ENCODE assay signal across 25 cellular contexts in genomic region chr1:91741906-91742305, GRCh38.
DNase-seq lines count a peak whose midpoint lies in the region; ATAC-seq, FAIRE-seq and TF ChIP-seq lines count a peak whose summit lies in the region.
"Had no signal": no experiment of that assay in that cellular context is flagged by ENCODE, and none has a peak within 500 bp of the region (broad histone marks: within the 10 kb centered on the region; RNA-seq: fewer than 3 reads in every experiment).

No MANE protein-coding gene starts in this region.

- H3K27me3 ChIP-seq in HepG2 (ENCODE audit: control insufficient read depth in 1 of 2, insufficient read depth in 2 of 2, low read length in 2 of 2) (no peaks in the 10 kb centered on the region), right lobe of liver (no peaks in the 10 kb centered on the region), vagina (no peaks in the 10 kb centered on the region)
- H3K27me3 ChIP-seq: BLaER1 treated with 17β-estradiol and CSF1 and Interleukin-3, amounts not matched to agents 10 nM and 100 nM; upper lobe of right lung had no signal

- peak overlapping the region; percentile 50 to 57 for H3K27ac Mint-ChIP-seq in effector memory CD8-positive, alpha-beta T cell
- peak overlapping the region; percentile 9 for H3K27ac Mint-ChIP-seq in neural crest cell (ENCODE audit: unreplicated experiment)
- H3K27ac Mint-ChIP-seq: activated naive CD8-positive, alpha-beta T cell treated with anti-CD3 and anti-CD28 coated beads, Interleukin-2, amount 10 ng/mL, durations not matched to agents 7 days and 5 days had no signal

- H3K9ac ChIP-seq in HepG2 (ENCODE audit: insufficient read depth, low read depth, low read length) = no peak overlapping the region
- H3K9ac ChIP-seq: BLaER1 treated with 17β-estradiol and CSF1 and Interleukin-3, amounts not matched to agents 10 nM and 100 nM; KMS-11 had no signal

- CTCF ChIA-PET in HepG2 (lab: Yijun Ruan, JAX; ENCODE audit: low intra/inter-chr PET ratio, low total read pairs) = no interaction called here

- intact Hi-C loops in HepG2 (cut with micrococcal nuclease; ENCODE audit: unreplicated experiment) (no loop called here), right lobe of liver (cut with DNase I) (no loop called here), vagina (cut with DNase I) (loop anchor here (10.0 kb wide), 1 partner anchor 143 kb away; the partner anchor contains the start of gene TGFBR3)

- in situ Hi-C loops in HepG2 (cut with HindIII; ENCODE audit: extremely low pct_ligation_motif_present, low pct_unique_long_range_greater_than_20kb) = no loop called here

- no peak for DNase-seq in HepG2 (ENCODE audit: low spot score)
- DNase-seq in right lobe of liver = no peak
- no peak for DNase-seq in effector memory CD8-positive, alpha-beta T cell
- DNase-seq in neural crest cell (ENCODE audit: low read depth, low spot score) = no peak
- peak in 1 of 2 donors; percentile 85 for DNase-seq in vagina (ENCODE audit: extremely low spot score in 2 of 2)
- DNase-seq in NCI-H2107 treated with DMSO at 0.1 percent for 48 hours (lab: John Stamatoyannopoulos, UW; ENCODE audit: unreplicated experiment) = no peak
- DNase-seq: activated effector memory CD4-positive, alpha-beta T cell treated with anti-CD3 and anti-CD28 coated beads, Interleukin-2, amount 50 U/mL, for 16 hours; activated naive CD8-positive, alpha-beta T cell treated with anti-CD3 and anti-CD28 coated beads, Interleukin-2, amount 10 ng/mL, durations not matched to agents 7 days and 5 days; activated T-cell treated with anti-CD3 and anti-CD28 coated beads for 4 hours; cerebellar nuclear complex; COR-L47; DMS79; GF-D8; head of caudate nucleus; NCI-H1417; NCI-H2107; psoas muscle; SHP77; upper lobe of right lung had no signal

- no peak overlapping the region for H3K4me3 Mint-ChIP-seq in effector memory CD8-positive, alpha-beta T cell
- H3K4me3 Mint-ChIP-seq in neural crest cell = no peak overlapping the region
- H3K4me3 Mint-ChIP-seq: activated naive CD8-positive, alpha-beta T cell treated with anti-CD3 and anti-CD28 coated beads, Interleukin-2, amount 10 ng/mL, durations not matched to agents 7 days and 5 days had no signal

- ATAC-seq in HepG2 (no peak), right lobe of liver (no peak), GM19395 (IDR thresholded peaks at IDR 0.05; ENCODE audit: unreplicated experiment) (no peak), GM18519 (IDR thresholded peaks at IDR 0.05; ENCODE audit: low FRiP score, unreplicated experiment) (no peak)
- no peak for ATAC-seq in effector memory CD8-positive, alpha-beta T cell (replicated peaks)
- ATAC-seq: psoas muscle, upper lobe of right lung had no signal

- H3K9me3 Mint-ChIP-seq in effector memory CD8-positive, alpha-beta T cell = peaks cover 0 to 2% of the 10 kb centered on the region in 2 donors
- H3K9me3 Mint-ChIP-seq in neural crest cell = peaks cover 13% of the 10 kb centered on the region

- no peaks in the 10 kb centered on the region for H3K9me3 ChIP-seq in HepG2 (ENCODE audit: low read length)
- H3K9me3 ChIP-seq in right lobe of liver = no peaks in the 10 kb centered on the region
- no peaks in the 10 kb centered on the region for H3K9me3 ChIP-seq in vagina
- H3K9me3 ChIP-seq: psoas muscle, upper lobe of right lung had no signal

- no peak for TF ChIP-seq CTCF in HepG2 (CRISPR knock-in tag; IDR thresholded peaks at IDR 0.05)
- TF ChIP-seq CTCF in right lobe of liver (IDR thresholded peaks at IDR 0.05) = no peak
- no peak for TF ChIP-seq CTCF in neural crest cell (conservative IDR thresholded peaks at IDR 0.05)
- no peak for TF ChIP-seq CTCF in vagina (IDR thresholded peaks at IDR 0.05)

- peaks cover 52% of the 10 kb centered on the region for H3K79me2 ChIP-seq in HepG2 (ENCODE audit: insufficient read depth, low read length)

- H2AFZ ChIP-seq in HepG2 (ENCODE audit: low read length) = no peak overlapping the region

- TF ChIP-seq EP300 in HepG2 (IDR thresholded peaks at IDR 0.05; ENCODE audit: low read depth in 2 of 2, low read length in 2 of 2) = no peak
- no peak for TF ChIP-seq EP300 in HepG2 (CRISPR knock-in tag; IDR thresholded peaks at IDR 0.05; ENCODE audit: borderline replicate concordance)

- H3K36me3 ChIP-seq in HepG2 (replicated peaks in 1 of 2; ENCODE audit: control insufficient read depth in 1 of 2, insufficient read depth in 2 of 2, low read length in 2 of 2) = peaks cover 17 to 54% of the 10 kb centered on the region in 2 experiments
- H3K36me3 ChIP-seq in right lobe of liver = no peaks in the 10 kb centered on the region
- peaks cover 0 to 12% of the 10 kb centered on the region in 2 donors for H3K36me3 ChIP-seq in vagina
- H3K36me3 ChIP-seq: upper lobe of right lung had no signal

- POLR2A ChIA-PET in HepG2 (lab: Yijun Ruan, JAX) = no interaction called here

- H3K4me3 ChIP-seq in HepG2 (replicated peaks in 1 of 3; ENCODE audit: insufficient read depth in 1 of 3, low read depth in 2 of 3, low read length in 3 of 3) (no peak overlapping the region), right lobe of liver (no peak overlapping the region), vagina (no peak overlapping the region)
- H3K4me3 ChIP-seq: BLaER1 treated with 17β-estradiol and CSF1 and Interleukin-3, amounts not matched to agents 10 nM and 100 nM; psoas muscle; skin epidermis; upper lobe of right lung had no signal

- no peak for TF ChIP-seq RAD21 in HepG2 (CRISPR knock-in tag; IDR thresholded peaks at IDR 0.05)

- peaks cover 26% of the 10 kb centered on the region for H4K20me1 ChIP-seq in HepG2 (ENCODE audit: insufficient read depth, low read length)
- H4K20me1 ChIP-seq: BLaER1 treated with 17β-estradiol and CSF1 and Interleukin-3, amounts not matched to agents 10 nM and 100 nM had no signal

- H3K36me3 Mint-ChIP-seq in effector memory CD8-positive, alpha-beta T cell (ENCODE audit: insufficient read depth) = peaks cover 18% of the 10 kb centered on the region
- peaks cover 49% of the 10 kb centered on the region for H3K36me3 Mint-ChIP-seq in neural crest cell (ENCODE audit: low read depth)

- no peak overlapping the region for H3K4me2 ChIP-seq in HepG2 (ENCODE audit: low read depth, low read length)
- H3K4me2 ChIP-seq: BLaER1 treated with 17β-estradiol and CSF1 and Interleukin-3, amounts not matched to agents 10 nM and 100 nM; KMS-11 had no signal

- peaks cover 21 to 56% of the 10 kb centered on the region in 2 donors for H3K4me1 Mint-ChIP-seq in effector memory CD8-positive, alpha-beta T cell (ENCODE audit: low read depth in 2 of 2)
- peaks cover 13% of the 10 kb centered on the region for H3K4me1 Mint-ChIP-seq in neural crest cell
- H3K4me1 Mint-ChIP-seq: activated naive CD8-positive, alpha-beta T cell treated with anti-CD3 and anti-CD28 coated beads, Interleukin-2, amount 10 ng/mL, durations not matched to agents 7 days and 5 days had no signal

- TF ChIP-seq POLR2A in HepG2 (IDR thresholded peaks at IDR 0.05; ENCODE audit: insufficient read depth in 1 of 2, low read depth in 2 of 2, low read length in 2 of 2) (no peak), right lobe of liver (IDR thresholded peaks at IDR 0.05) (no peak), vagina (IDR thresholded peaks at IDR 0.05) (no peak)

- no peaks in the 10 kb centered on the region for H3K27me3 Mint-ChIP-seq in effector memory CD8-positive, alpha-beta T cell
- H3K27me3 Mint-ChIP-seq in neural crest cell (ENCODE audit: low read depth) = no peaks in the 10 kb centered on the region

- no peak for FAIRE-seq in HepG2 (lab: Jason Lieb, UNC)
- FAIRE-seq: endothelial cell of umbilical vein had no signal

- H3K4me1 ChIP-seq in HepG2 (ENCODE audit: insufficient read depth, low read length) = peaks cover 76% of the 10 kb centered on the region
- H3K4me1 ChIP-seq in right lobe of liver = peaks cover 0 to 27% (median 5%) of the 10 kb centered on the region in 4 donors
- peaks cover 76% of the 10 kb centered on the region for H3K4me1 ChIP-seq in vagina
- H3K4me1 ChIP-seq: BLaER1 treated with 17β-estradiol and CSF1 and Interleukin-3, amounts not matched to agents 10 nM and 100 nM had no signal

- BruUV-seq in HepG2 (replicated peaks; lab: Mats Ljungman, UMichigan) = no TSS peak

- H3K27ac ChIP-seq in HepG2 (ENCODE audit: extremely low read length, insufficient read depth, low read length) (no peak overlapping the region), right lobe of liver (no peak overlapping the region), vagina (peak overlapping the region; percentile 57)
- H3K27ac ChIP-seq: BLaER1 treated with 17β-estradiol and CSF1 and Interleukin-3, amounts not matched to agents 10 nM and 100 nM; KMS-11; psoas muscle; upper lobe of right lung had no signal

- whole genome bisulfite sequencing in HepG2 (ENCODE audit: low lambda C conversion rate) = 93% methylated on average over 6 of the region's 6 CpGs
- WGBS in right lobe of liver (ENCODE audit: insufficient coverage, low coverage, low lambda C conversion rate, missing lambda C conversion rate) = 96% methylated on average over 6 of the region's 6 CpGs

TF ChIP-seq in HepG2, 621 proteins besides CTCF, POLR2A, EP300 and RAD21:
- TF ChIP-seq ZNF343 (CRISPR knock-in tag; IDR thresholded peaks at IDR 0.05) = no peak
- TF ChIP-seq RBM22 (optimal IDR thresholded peaks at IDR 0.05; ENCODE audit: low read length) = peak; percentile 66
